In the genomic region with DNA sequence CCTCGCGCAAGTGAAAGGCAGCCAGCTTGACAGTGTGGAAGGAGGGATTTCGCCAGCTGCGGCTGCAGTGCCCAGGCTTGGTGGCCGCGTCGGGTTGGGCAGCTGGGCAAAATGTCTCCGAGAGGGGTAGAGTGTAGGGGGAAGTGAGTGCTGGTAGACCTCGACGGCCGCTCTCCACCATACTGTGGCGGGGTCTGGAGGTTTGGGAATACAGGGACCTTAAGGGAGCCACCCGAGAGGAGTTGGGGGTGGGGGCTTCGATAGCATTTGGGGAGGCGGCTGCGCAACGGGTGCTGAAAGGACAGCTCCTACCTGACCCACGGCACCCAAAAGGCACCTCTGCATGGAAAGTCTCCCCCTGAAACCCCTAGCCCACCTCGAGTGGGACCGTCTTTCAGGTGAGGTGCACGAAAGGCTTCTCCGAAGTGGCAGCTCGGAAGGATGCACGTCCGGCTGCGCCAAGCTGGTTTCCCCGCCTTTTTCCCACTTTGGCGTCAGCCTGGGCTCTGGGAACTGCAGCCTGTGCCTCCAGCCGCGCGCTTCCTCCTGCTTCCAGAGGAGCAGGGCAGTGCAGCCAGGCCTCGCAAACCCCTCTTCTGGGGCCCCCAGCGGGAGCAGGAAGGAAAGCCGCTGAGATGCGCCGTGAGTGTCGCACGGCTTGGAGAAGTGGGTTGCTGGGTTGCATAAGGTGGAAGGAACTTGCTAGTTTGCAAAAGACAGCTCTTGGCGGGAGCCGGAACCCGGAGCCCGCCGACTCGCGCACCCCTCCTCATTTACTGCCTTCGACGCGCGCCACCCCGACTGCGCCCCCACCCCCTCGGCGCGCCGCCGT, we compare ENCODE assay signal across 1 cellular context.
TF ChIP-seq lines count a peak whose summit lies in the region.

No MANE protein-coding gene starts in this region.

TF ChIP-seq in A549, 52 proteins besides CTCF, POLR2A, EP300 and RAD21 (continued from another document):
- TF ChIP-seq, protein P1, sequence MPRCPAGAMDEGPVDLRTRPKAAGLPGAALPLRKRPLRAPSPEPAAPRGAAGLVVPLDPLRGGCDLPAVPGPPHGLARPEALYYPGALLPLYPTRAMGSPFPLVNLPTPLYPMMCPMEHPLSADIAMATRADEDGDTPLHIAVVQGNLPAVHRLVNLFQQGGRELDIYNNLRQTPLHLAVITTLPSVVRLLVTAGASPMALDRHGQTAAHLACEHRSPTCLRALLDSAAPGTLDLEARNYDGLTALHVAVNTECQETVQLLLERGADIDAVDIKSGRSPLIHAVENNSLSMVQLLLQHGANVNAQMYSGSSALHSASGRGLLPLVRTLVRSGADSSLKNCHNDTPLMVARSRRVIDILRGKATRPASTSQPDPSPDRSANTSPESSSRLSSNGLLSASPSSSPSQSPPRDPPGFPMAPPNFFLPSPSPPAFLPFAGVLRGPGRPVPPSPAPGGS (IDR thresholded peaks at IDR 0.05) = 0 out of 3 replicates have a peak, but pooled peaks have one; percentile 14
- TF ChIP-seq, protein P2, sequence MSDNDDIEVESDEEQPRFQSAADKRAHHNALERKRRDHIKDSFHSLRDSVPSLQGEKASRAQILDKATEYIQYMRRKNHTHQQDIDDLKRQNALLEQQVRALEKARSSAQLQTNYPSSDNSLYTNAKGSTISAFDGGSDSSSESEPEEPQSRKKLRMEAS (IDR thresholded peaks at IDR 0.05) = peak; percentile 44; the same call in 1 of the 2 replicates
- TF ChIP-seq JUNB (IDR thresholded peaks at IDR 0.05) (no peak), ZFP36 (IDR thresholded peaks at IDR 0.05; ENCODE audit: borderline replicate concordance, partially characterized antibody) (no peak), FOSB (CRISPR knock-in tag; IDR thresholded peaks at IDR 0.05) (no peak), CBX8 (IDR thresholded peaks at IDR 0.05) (no peak), HEYL (CRISPR knock-in tag; IDR thresholded peaks at IDR 0.05) (no peak), SMC3 (IDR thresholded peaks at IDR 0.05) (no peak), POLR2AphosphoS2 (conservative IDR thresholded peaks at IDR 0.05; ENCODE audit: low read length) (no peak), NPAS2 (CRISPR knock-in tag; IDR thresholded peaks at IDR 0.05; ENCODE audit: borderline replicate concordance) (no peak), ZNF302 (CRISPR knock-in tag; IDR thresholded peaks at IDR 0.05) (no peak), PHF8 (IDR thresholded peaks at IDR 0.05; ENCODE audit: borderline replicate concordance, low read depth) (no peak), RFX5 (IDR thresholded peaks at IDR 0.05) (no peak), FOSL2 (IDR thresholded peaks at IDR 0.05) (no peak), FOSL2 (CRISPR knock-in tag; IDR thresholded peaks at IDR 0.05) (no peak), EHF (CRISPR knock-in tag; IDR thresholded peaks at IDR 0.05) (no peak)
- TF ChIP-seq, protein P3, sequence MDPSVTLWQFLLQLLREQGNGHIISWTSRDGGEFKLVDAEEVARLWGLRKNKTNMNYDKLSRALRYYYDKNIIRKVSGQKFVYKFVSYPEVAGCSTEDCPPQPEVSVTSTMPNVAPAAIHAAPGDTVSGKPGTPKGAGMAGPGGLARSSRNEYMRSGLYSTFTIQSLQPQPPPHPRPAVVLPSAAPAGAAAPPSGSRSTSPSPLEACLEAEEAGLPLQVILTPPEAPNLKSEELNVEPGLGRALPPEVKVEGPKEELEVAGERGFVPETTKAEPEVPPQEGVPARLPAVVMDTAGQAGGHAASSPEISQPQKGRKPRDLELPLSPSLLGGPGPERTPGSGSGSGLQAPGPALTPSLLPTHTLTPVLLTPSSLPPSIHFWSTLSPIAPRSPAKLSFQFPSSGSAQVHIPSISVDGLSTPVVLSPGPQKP (IDR thresholded peaks at IDR 0.05; ENCODE audit: low read depth, low read length) = no peak
- TF ChIP-seq, protein P4, sequence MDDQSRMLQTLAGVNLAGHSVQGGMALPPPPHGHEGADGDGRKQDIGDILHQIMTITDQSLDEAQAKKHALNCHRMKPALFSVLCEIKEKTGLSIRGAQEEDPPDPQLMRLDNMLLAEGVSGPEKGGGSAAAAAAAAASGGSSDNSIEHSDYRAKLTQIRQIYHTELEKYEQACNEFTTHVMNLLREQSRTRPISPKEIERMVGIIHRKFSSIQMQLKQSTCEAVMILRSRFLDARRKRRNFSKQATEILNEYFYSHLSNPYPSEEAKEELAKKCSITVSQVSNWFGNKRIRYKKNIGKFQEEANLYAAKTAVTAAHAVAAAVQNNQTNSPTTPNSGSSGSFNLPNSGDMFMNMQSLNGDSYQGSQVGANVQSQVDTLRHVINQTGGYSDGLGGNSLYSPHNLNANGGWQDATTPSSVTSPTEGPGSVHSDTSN (IDR thresholded peaks at IDR 0.05) = peak; percentile 64
